ENCODE assay signal across 38 cellular contexts in genomic region chr17:10603889-10604288, GRCh38. TPM values are rescaled to one million over a fixed set of nuclear protein-coding genes. Genes with fewer than 3 reads are reported as not detected.
"Had no signal": no experiment of that assay in that cellular context is flagged by ENCODE, and none has a peak within 500 bp of the region (broad histone marks: within the 10 kb centered on the region; RNA-seq: fewer than 3 reads in every experiment).

No MANE protein-coding gene starts in this region.

- H3K27ac ChIP-seq: KMS-11 had no signal

- H3K9me3 ChIP-seq: MG63 had no signal

- H3K36me3 ChIP-seq: MG63 had no signal

- H3K27me3 ChIP-seq: MG63 had no signal

- DNase-seq: Karpas-422, Kasumi-1, KG1, MG63, MM.1S, MV-4-11, NCI-H1048, NCI-H1092, NCI-H1092 treated with DMSO at 0.1 percent for 48 hours, NCI-H1105, NCI-H1105 treated with DMSO at 0.1 percent for 48 hours, NCI-H1417, NCI-H1417 treated with DMSO at 0.1 percent for 48 hours, NCI-H1436, NCI-H1436 treated with DMSO at 0.1 percent for 48 hours, NCI-H146, NCI-H1694, NCI-H1694 treated with DMSO at 0.1 percent for 48 hours, NCI-H187, NCI-H187 treated with DMSO at 0.1 percent for 48 hours, NCI-H1930, NCI-H2029, NCI-H2029 treated with DMSO at 0.1 percent for 48 hours, NCI-H2081, NCI-H2081 treated with DMSO at 0.1 percent for 48 hours, NCI-H2107, NCI-H2171, NCI-H2171 treated with DMSO at 0.1 percent for 48 hours, NCI-H2227 treated with DMSO at 0.1 percent for 48 hours, NCI-H226, NCI-H345, NCI-H446, NCI-H446 treated with DMSO at 0.1 percent for 48 hours, NCI-H510A had no signal

- H3K4me3 ChIP-seq: MG63 had no signal

- H3K9ac ChIP-seq: KMS-11 had no signal

- H3K4me2 ChIP-seq: KMS-11 had no signal

RNA-seq across cellular contexts. Expression of gene MYH2, which starts 54.4 kb away (rescaled TPM):
- total RNA-seq: M059J, MCF 10A, NCI-H460 had no signal
